In genomic region chr10:73116017-73116416, GRCh38 we compare ENCODE assay signal across 30 cellular contexts.
"Had no signal": no experiment of that assay in that cellular context is flagged by ENCODE, and none has a peak within 500 bp of the region (broad histone marks: within the 10 kb centered on the region; RNA-seq: fewer than 3 reads in every experiment).

No MANE protein-coding gene starts in this region.

- FAIRE-seq: astrocyte, bronchial epithelial cell, frontal cortex had no signal

- H3K27ac ChIP-seq: brain microvascular endothelial cell, coronary artery, dorsolateral prefrontal cortex, WERI-Rb-1 had no signal

- H3K36me3 ChIP-seq: brain microvascular endothelial cell had no signal

- DNase-seq: activated B cell treated with CpG ODN at 0.5 μM for 24 hours; activated CD4-positive, alpha-beta T cell treated with anti-CD3 and anti-CD28 coated beads for 48 hours; activated CD4-positive, alpha-beta T cell treated with anti-CD3 and anti-CD28 coated beads, Interleukin-2, amount 50 U/mL, for 1 hour; activated CD4-positive, alpha-beta T cell treated with anti-CD3 and anti-CD28 coated beads, Interleukin-2, amount 50 U/mL, for 48 hours; activated CD8-positive, alpha-beta memory T cell treated with anti-CD3 and anti-CD28 coated beads for 24 hours; activated CD8-positive, alpha-beta T cell treated with anti-CD3 and anti-CD28 coated beads for 36 hours; activated effector memory CD4-positive, alpha-beta T cell treated with Interleukin-2 at 50 U/mL for 16 hours; activated gamma-delta T cell treated with Interleukin-2 at 50 U/mL for 16 hours; activated naive CD4-positive, alpha-beta T cell treated with anti-CD3 and anti-CD28 coated beads, Interleukin-2, amount 50 U/mL, for 16 hours; activated naive CD4-positive, alpha-beta T cell treated with Interleukin-2 at 50 U/mL for 16 hours; activated T-cell treated with anti-CD3 and anti-CD28 coated beads, Interleukin-2, amount 50 U/mL, for 4 hours; amniotic stem cell; anterior cingulate cortex; brain microvascular endothelial cell; dorsolateral prefrontal cortex; effector memory CD4-positive, alpha-beta T cell; endodermal cell; foreskin fibroblast; glutamatergic neuron; T-helper 1 cell; T-helper 17 cell; T1000; WERI-Rb-1 had no signal

- ATAC-seq: activated CD4-positive, CD25-positive, alpha-beta regulatory T cell treated with anti-CD3 and anti-CD28 coated beads, Interleukin-2, amount 50 U/mL, for 24 hours; activated CD8-positive, alpha-beta T cell treated with anti-CD3 and anti-CD28 coated beads for 36 hours; activated T-cell treated with anti-CD3 and anti-CD28 coated beads, Interleukin-2, amount 50 U/mL, for 4 hours; activated T-helper 17 cell treated with anti-CD3 and anti-CD28 coated beads, Interleukin-2, amount 50 U/mL, for 72 hours; esophagus mucosa; T-helper 17 cell had no signal

- H3K27me3 ChIP-seq: brain microvascular endothelial cell, dorsolateral prefrontal cortex had no signal

- H3K4me3 ChIP-seq: coronary artery, dorsolateral prefrontal cortex had no signal
